In genomic region chr2:172085460-172086159, GRCh38 we compare ENCODE assay signal across 8 cellular contexts. TPM values are rescaled to one million over a fixed set of nuclear protein-coding genes. Genes with fewer than 3 reads are reported as not detected.
A peak's percentile ranks its signal among the peaks of the same experiment; 100 is the strongest.
DNase-seq lines count a peak whose midpoint lies in the region; ATAC-seq and TF ChIP-seq lines count a peak whose summit lies in the region.

Gene DLX1, plus strand, starts transcription at chr2:172085507. Its CDS starts 171 bp downstream, at chr2:172085678.

- peaks cover 91 to 100% (median 100%) of the 10 kb centered on the region in 9 donors for H3K27me3 ChIP-seq in heart left ventricle

- peaks cover 90% of the 10 kb centered on the region for H3K27me3 Mint-ChIP-seq in activated CD8-positive, alpha-beta T cell treated with anti-CD3 and anti-CD28 coated beads for 36 hours

- H3K9me3 ChIP-seq in heart left ventricle = no peaks in the 10 kb centered on the region

- TF ChIP-seq CTCF in heart left ventricle (IDR thresholded peaks at IDR 0.05) = no peak
- no peak for TF ChIP-seq CTCF in activated CD8-positive, alpha-beta T cell treated with anti-CD3 and anti-CD28 coated beads for 36 hours (IDR thresholded peaks at IDR 0.05)

- H3K36me3 ChIP-seq in heart left ventricle = no peaks in the 10 kb centered on the region

- peaks cover 46% of the 10 kb centered on the region for H3K4me1 Mint-ChIP-seq in activated CD8-positive, alpha-beta T cell treated with anti-CD3 and anti-CD28 coated beads for 36 hours (ENCODE audit: low read depth)

- ATAC-seq in heart left ventricle (no peak), Right ventricle myocardium superior (ENCODE audit: poor library complexity) (no peak), HG03354 (IDR thresholded peaks at IDR 0.05; ENCODE audit: poor library complexity, severe bottlenecking, unreplicated experiment) (peak; percentile 7), HG02571 (IDR thresholded peaks at IDR 0.05; ENCODE audit: unreplicated experiment) (no peak)
- ATAC-seq in activated CD8-positive, alpha-beta T cell treated with anti-CD3 and anti-CD28 coated beads for 36 hours = peak; percentile 2

- peak within 1 kb of the TSS; percentile 20 to 63 (median 46) for H3K4me3 ChIP-seq in heart left ventricle

- peak within 1 kb of the TSS; percentile 75 for H3K4me3 Mint-ChIP-seq in activated CD8-positive, alpha-beta T cell treated with anti-CD3 and anti-CD28 coated beads for 36 hours

- H3K27ac ChIP-seq in heart left ventricle (no peak within 1 kb of the TSS), temporal lobe (ENCODE audit: low read depth, low read length) (peak within 1 kb of the TSS; percentile 30)

- peak within 1 kb of the TSS; percentile 25 for H3K27ac Mint-ChIP-seq in activated CD8-positive, alpha-beta T cell treated with anti-CD3 and anti-CD28 coated beads for 36 hours

- H3K9me3 Mint-ChIP-seq in activated CD8-positive, alpha-beta T cell treated with anti-CD3 and anti-CD28 coated beads for 36 hours = no peaks in the 10 kb centered on the region

- POLR2A ChIA-PET in activated CD8-positive, alpha-beta T cell treated with anti-CD3 and anti-CD28 coated beads for 36 hours (lab: Charles Lee) = no interaction called here

- CTCF ChIA-PET in activated CD8-positive, alpha-beta T cell treated with anti-CD3 and anti-CD28 coated beads for 36 hours (lab: Charles Lee) = interaction anchor here (0.6 to 4.5 kb wide), 8 partner anchors 9 to 28 kb away, joined by 3 to 43 read pairs (median 6); no protein-coding TSS in a partner anchor

- WGBS in heart left ventricle, 4 donors = 3 to 6% (median 5%) methylated on average over 26 to 34 of the region's 34 CpGs

- TF ChIP-seq POLR2A in heart left ventricle (IDR thresholded peaks at IDR 0.05) = no peak

- H3K4me1 ChIP-seq in heart left ventricle = peaks cover 3 to 62% (median 26%) of the 10 kb centered on the region in 12 donors

- DNase-seq in heart left ventricle (peak in 1 of 5 donors; percentile 32), Right ventricle myocardium superior (no peak), iPS-NIHi11 (ENCODE audit: low spot score) (peak; percentile 41), cerebellar cortex (ENCODE audit: low spot score) (no peak)
- DNase-seq in activated CD8-positive, alpha-beta T cell treated with anti-CD3 and anti-CD28 coated beads for 36 hours = no peak

- peaks cover 3% of the 10 kb centered on the region for H3K36me3 Mint-ChIP-seq in activated CD8-positive, alpha-beta T cell treated with anti-CD3 and anti-CD28 coated beads for 36 hours (ENCODE audit: low read depth)

- intact Hi-C loops in heart left ventricle (cut with DNase I) = loop anchor here in 2 of 10 donors (10.0 kb wide), 1 partner anchor 161 kb away; the partner anchor contains the start of gene HAT1 (in 2 of the 2)
- intact Hi-C loops in Right ventricle myocardium superior (cut with DNase I) = no loop called here
- intact Hi-C loops in activated CD8-positive, alpha-beta T cell treated with anti-CD3 and anti-CD28 coated beads for 36 hours (cut with micrococcal nuclease) = loop anchor here (2.0 kb wide), 1 partner anchor 17 kb away; the partner anchor contains the start of gene DLX2

RNA-seq across cellular contexts. Expression of gene DLX1, which starts in this region (rescaled TPM):
- under 1 TPM in 1 of 9 donors, not detected in 8; 0.11 TPM for total RNA-seq in heart left ventricle
- polyA plus RNA-seq in heart left ventricle = under 1 TPM; 0.18 to 0.19 TPM
- total RNA-seq in Right ventricle myocardium superior = not detected
- not detected for total RNA-seq in activated CD8-positive, alpha-beta T cell treated with anti-CD3 and anti-CD28 coated beads for 36 hours
- total RNA-seq in temporal lobe = 20.2 TPM

Comparison
In these comparisons a context has a peak if more than half of its experiments do, and no peak if none do; other contexts are left out.
1. RNA of gene DLX1 (total RNA-seq): 20.2 TPM in temporal lobe (single experiment); not detected in activated CD8-positive, alpha-beta T cell treated with anti-CD3 and anti-CD28 coated beads for 36 hours, 0.11 TPM in heart left ventricle and not detected in Right ventricle myocardium superior (single experiment); every median in the first group is over 10 times any median in the second.
2. Peak in ATAC-seq in activated CD8-positive, alpha-beta T cell treated with anti-CD3 and anti-CD28 coated beads for 36 hours; RNA of the gene not detected or under 1 TPM.